In the genomic region with DNA sequence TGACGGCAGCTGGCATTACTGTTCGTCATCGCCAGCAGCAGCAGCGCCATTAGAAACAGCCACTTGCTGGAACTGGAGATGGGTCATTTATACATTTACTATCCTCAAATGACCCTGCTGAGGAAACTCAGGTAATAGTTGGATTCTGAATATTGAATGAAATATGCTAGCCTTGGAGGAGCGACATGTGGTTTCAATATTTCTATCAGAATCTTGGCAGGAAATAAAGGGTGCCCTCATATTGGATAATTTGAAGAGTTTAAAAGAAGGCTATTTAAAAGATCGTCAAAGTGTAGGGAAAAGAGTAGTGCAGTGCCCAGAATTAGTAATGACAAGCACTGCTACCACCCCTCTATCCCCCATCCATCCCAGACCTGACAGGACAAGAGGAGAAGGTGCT, we compare ENCODE assay signal across 3 cellular contexts.
A peak's percentile ranks its signal among the peaks of the same experiment; 100 is the strongest.
TF ChIP-seq lines count a peak whose summit lies in the region.

No MANE protein-coding gene starts in this region.

TF ChIP-seq in HEK293, 187 proteins besides CTCF, POLR2A, EP300 and RAD21:
- TF ChIP-seq TRIM28 (IDR thresholded peaks at IDR 0.05; ENCODE audit: borderline replicate concordance, low read length) (no peak), SCRT2 (tag by site-specific recombination; IDR thresholded peaks at IDR 0.05) (peak; percentile 17; the same call in 1 of the 2 replicates), ZNF114 (tag by site-specific recombination; IDR thresholded peaks at IDR 0.05) (no peak)

TF ChIP-seq in SK-N-SH, 30 proteins besides CTCF, POLR2A, EP300 and RAD21:
- TF ChIP-seq, protein P1, sequence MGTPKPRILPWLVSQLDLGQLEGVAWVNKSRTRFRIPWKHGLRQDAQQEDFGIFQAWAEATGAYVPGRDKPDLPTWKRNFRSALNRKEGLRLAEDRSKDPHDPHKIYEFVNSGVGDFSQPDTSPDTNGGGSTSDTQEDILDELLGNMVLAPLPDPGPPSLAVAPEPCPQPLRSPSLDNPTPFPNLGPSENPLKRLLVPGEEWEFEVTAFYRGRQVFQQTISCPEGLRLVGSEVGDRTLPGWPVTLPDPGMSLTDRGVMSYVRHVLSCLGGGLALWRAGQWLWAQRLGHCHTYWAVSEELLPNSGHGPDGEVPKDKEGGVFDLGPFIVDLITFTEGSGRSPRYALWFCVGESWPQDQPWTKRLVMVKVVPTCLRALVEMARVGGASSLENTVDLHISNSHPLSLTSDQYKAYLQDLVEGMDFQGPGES (IDR thresholded peaks at IDR 0.05; ENCODE audit: low read depth, low read length), result no peak
- TF ChIP-seq POLR2AphosphoS5 (IDR thresholded peaks at IDR 0.05; ENCODE audit: low read depth, low read length), result no peak
- no peak for TF ChIP-seq NRF1 (IDR thresholded peaks at IDR 0.05; ENCODE audit: low read depth, low read length)
- no peak for TF ChIP-seq RFX5 (IDR thresholded peaks at IDR 0.05; ENCODE audit: low read length)
- TF ChIP-seq RXRA (IDR thresholded peaks at IDR 0.05; ENCODE audit: borderline replicate concordance, low read depth), result no peak
- TF ChIP-seq SMC3 (IDR thresholded peaks at IDR 0.05; ENCODE audit: low read depth, low read length), result no peak
- TF ChIP-seq TEAD4 (IDR thresholded peaks at IDR 0.05; ENCODE audit: borderline replicate concordance, insufficient read depth), result no peak
- TF ChIP-seq, protein P2, sequence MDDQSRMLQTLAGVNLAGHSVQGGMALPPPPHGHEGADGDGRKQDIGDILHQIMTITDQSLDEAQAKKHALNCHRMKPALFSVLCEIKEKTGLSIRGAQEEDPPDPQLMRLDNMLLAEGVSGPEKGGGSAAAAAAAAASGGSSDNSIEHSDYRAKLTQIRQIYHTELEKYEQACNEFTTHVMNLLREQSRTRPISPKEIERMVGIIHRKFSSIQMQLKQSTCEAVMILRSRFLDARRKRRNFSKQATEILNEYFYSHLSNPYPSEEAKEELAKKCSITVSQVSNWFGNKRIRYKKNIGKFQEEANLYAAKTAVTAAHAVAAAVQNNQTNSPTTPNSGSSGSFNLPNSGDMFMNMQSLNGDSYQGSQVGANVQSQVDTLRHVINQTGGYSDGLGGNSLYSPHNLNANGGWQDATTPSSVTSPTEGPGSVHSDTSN (IDR thresholded peaks at IDR 0.05), result peak; percentile 23; the same call in 1 of the 2 replicates
- no peak for TF ChIP-seq MEF2A (IDR thresholded peaks at IDR 0.05; ENCODE audit: borderline replicate concordance, low read depth)
- no peak for TF ChIP-seq CHD2 (IDR thresholded peaks at IDR 0.05; ENCODE audit: low read length, partially characterized antibody)
- no peak for TF ChIP-seq FOXM1 (IDR thresholded peaks at IDR 0.05; ENCODE audit: low read depth)
- TF ChIP-seq, protein P3, sequence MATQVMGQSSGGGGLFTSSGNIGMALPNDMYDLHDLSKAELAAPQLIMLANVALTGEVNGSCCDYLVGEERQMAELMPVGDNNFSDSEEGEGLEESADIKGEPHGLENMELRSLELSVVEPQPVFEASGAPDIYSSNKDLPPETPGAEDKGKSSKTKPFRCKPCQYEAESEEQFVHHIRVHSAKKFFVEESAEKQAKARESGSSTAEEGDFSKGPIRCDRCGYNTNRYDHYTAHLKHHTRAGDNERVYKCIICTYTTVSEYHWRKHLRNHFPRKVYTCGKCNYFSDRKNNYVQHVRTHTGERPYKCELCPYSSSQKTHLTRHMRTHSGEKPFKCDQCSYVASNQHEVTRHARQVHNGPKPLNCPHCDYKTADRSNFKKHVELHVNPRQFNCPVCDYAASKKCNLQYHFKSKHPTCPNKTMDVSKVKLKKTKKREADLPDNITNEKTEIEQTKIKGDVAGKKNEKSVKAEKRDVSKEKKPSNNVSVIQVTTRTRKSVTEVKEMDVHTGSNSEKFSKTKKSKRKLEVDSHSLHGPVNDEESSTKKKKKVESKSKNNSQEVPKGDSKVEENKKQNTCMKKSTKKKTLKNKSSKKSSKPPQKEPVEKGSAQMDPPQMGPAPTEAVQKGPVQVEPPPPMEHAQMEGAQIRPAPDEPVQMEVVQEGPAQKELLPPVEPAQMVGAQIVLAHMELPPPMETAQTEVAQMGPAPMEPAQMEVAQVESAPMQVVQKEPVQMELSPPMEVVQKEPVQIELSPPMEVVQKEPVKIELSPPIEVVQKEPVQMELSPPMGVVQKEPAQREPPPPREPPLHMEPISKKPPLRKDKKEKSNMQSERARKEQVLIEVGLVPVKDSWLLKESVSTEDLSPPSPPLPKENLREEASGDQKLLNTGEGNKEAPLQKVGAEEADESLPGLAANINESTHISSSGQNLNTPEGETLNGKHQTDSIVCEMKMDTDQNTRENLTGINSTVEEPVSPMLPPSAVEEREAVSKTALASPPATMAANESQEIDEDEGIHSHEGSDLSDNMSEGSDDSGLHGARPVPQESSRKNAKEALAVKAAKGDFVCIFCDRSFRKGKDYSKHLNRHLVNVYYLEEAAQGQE (IDR thresholded peaks at IDR 0.05; ENCODE audit: low read depth, low read length), result no peak
- TF ChIP-seq, protein P4, sequence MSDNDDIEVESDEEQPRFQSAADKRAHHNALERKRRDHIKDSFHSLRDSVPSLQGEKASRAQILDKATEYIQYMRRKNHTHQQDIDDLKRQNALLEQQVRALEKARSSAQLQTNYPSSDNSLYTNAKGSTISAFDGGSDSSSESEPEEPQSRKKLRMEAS (IDR thresholded peaks at IDR 0.05; ENCODE audit: low read depth), result no peak
- no peak for TF ChIP-seq EZH2phosphoT487 (IDR thresholded peaks at IDR 0.05; ENCODE audit: borderline replicate concordance, low read depth)
- peak; percentile 75 for TF ChIP-seq TCF12 (IDR thresholded peaks at IDR 0.05)
- TF ChIP-seq RCOR1 (IDR thresholded peaks at IDR 0.05; ENCODE audit: low read length), result no peak
- TF ChIP-seq MXI1 (IDR thresholded peaks at IDR 0.05; ENCODE audit: low read depth, low read length), result no peak

TF ChIP-seq in H1, 55 proteins besides CTCF, POLR2A, EP300 and RAD21:
- no peak for TF ChIP-seq POU5F1 (IDR thresholded peaks at IDR 0.05; ENCODE audit: low read depth, low read length)
- TF ChIP-seq SP2 (IDR thresholded peaks at IDR 0.05; ENCODE audit: low read length), result no peak
- TF ChIP-seq CBX5 (IDR thresholded peaks at IDR 0.05; ENCODE audit: low read depth, low read length), result no peak
- TF ChIP-seq ASH2L (IDR thresholded peaks at IDR 0.05; ENCODE audit: low read length), result no peak
- no peak for TF ChIP-seq KDM5A (IDR thresholded peaks at IDR 0.05; ENCODE audit: low read length)
- TF ChIP-seq EGR1 (IDR thresholded peaks at IDR 0.05; ENCODE audit: borderline replicate concordance, low read depth, low read length), result no peak
- TF ChIP-seq CHD1 (IDR thresholded peaks at IDR 0.05; ENCODE audit: low read depth, low read length), result no peak
- no peak for TF ChIP-seq GABPA (IDR thresholded peaks at IDR 0.05; ENCODE audit: borderline replicate concordance, insufficient read depth, low read length)
- TF ChIP-seq SUZ12 (IDR thresholded peaks at IDR 0.05; ENCODE audit: low read length), result no peak
- no peak for TF ChIP-seq EZH2 (IDR thresholded peaks at IDR 0.05; ENCODE audit: low read depth, low read length, severe bottlenecking)
- no peak for TF ChIP-seq BACH1 (IDR thresholded peaks at IDR 0.05; ENCODE audit: low read length)
- no peak for TF ChIP-seq KDM1A (IDR thresholded peaks at IDR 0.05; ENCODE audit: borderline replicate concordance, low read length)
- no peak for TF ChIP-seq TEAD4 (IDR thresholded peaks at IDR 0.05; ENCODE audit: low read depth, low read length)
- no peak for TF ChIP-seq RXRA (IDR thresholded peaks at IDR 0.05; ENCODE audit: insufficient read depth, low read depth, low read length)
- TF ChIP-seq GTF2F1 (IDR thresholded peaks at IDR 0.05; ENCODE audit: borderline replicate concordance, low read depth, low read length), result no peak
- no peak for TF ChIP-seq HDAC2 (IDR thresholded peaks at IDR 0.05; ENCODE audit: borderline replicate concordance in 1 of 2, low read depth in 2 of 2, low read length in 2 of 2)
- no peak for TF ChIP-seq TAF7 (optimal IDR thresholded peaks at IDR 0.05; ENCODE audit: borderline replicate concordance, low read depth, low read length)
- TF ChIP-seq CREB1 (IDR thresholded peaks at IDR 0.05), result no peak
- TF ChIP-seq BCL11A (IDR thresholded peaks at IDR 0.05; ENCODE audit: low read depth in 2 of 2, low read length in 2 of 2), result no peak
